Comparison of ENCODE assay signal across 31 cellular contexts in genomic region chr20:11492391-11492790, GRCh38.
"Had no signal": no experiment of that assay in that cellular context is flagged by ENCODE, and none has a peak within 500 bp of the region (broad histone marks: within the 10 kb centered on the region; RNA-seq: fewer than 3 reads in every experiment).

No MANE protein-coding gene starts in this region.

- H3K4me3 ChIP-seq: MG63, PC-9 had no signal

- H3K9me3 ChIP-seq: MG63 had no signal

- H3K4me2 ChIP-seq: PC-9 had no signal

- DNase-seq: activated CD4-positive, alpha-beta T cell treated with anti-CD3 and anti-CD28 coated beads, Interleukin-2, amount 10 ng/mL, durations not matched to agents 24 days and 14 days; activated CD4-positive, alpha-beta T cell treated with anti-CD3 and anti-CD28 coated beads, Interleukin-2, amount 50 U/mL, for 4 hours; activated CD8-positive, alpha-beta T cell treated with anti-CD3 and anti-CD28 coated beads for 36 hours; activated effector memory CD4-positive, alpha-beta T cell treated with anti-CD3 and anti-CD28 coated beads, Interleukin-2, amount 50 U/mL, for 16 hours; activated naive CD4-positive, alpha-beta T cell; activated naive CD4-positive, alpha-beta T cell treated with anti-CD3 and anti-CD28 coated beads, Interleukin-2, amount 50 U/mL, for 16 hours; activated naive CD8-positive, alpha-beta T cell treated with anti-CD3 and anti-CD28 coated beads for 36 hours; activated T-cell treated with anti-CD3 and anti-CD28 coated beads, Interleukin-2, amount 50 U/mL, for 1 hour; activated T-cell treated with anti-CD3 and anti-CD28 coated beads, Interleukin-2, amount 50 U/mL, for 72 hours; amniotic stem cell; aorta; brain microvascular endothelial cell; central memory CD4-positive, alpha-beta T cell; Karpas-422; KBM-7; MG63; NCI-H1048; NCI-H1436 treated with DMSO at 0.1 percent for 48 hours; NCI-H1694 treated with DMSO at 0.1 percent for 48 hours; NCI-H2029; NCI-H345; NCI-H524 treated with DMSO at 0.1 percent for 48 hours; NK-92 treated with Interleukin-12 subunit alpha and Interleukin-12 subunit beta, amount 100 ng/mL, for 24 hours; PC-9; SIG-M5; SW 1271 had no signal

- H3K27ac ChIP-seq: brain microvascular endothelial cell, PC-9, RWPE1 had no signal

- FAIRE-seq: RCC 7860 had no signal

- H2AFZ ChIP-seq: PC-9 had no signal

- H3K27me3 ChIP-seq: brain microvascular endothelial cell, MG63 had no signal

- H3K36me3 ChIP-seq: brain microvascular endothelial cell, MG63 had no signal

- ATAC-seq: activated CD8-positive, alpha-beta T cell treated with anti-CD3 and anti-CD28 coated beads for 36 hours; activated T-cell treated with anti-CD3 and anti-CD28 coated beads, Interleukin-2, amount 50 U/mL, for 72 hours; activated T-helper 17 cell treated with anti-CD3 and anti-CD28 coated beads, Interleukin-2, amount 50 U/mL, for 72 hours; Right ventricle myocardium inferior; SK-N-SH treated with all-trans-retinoic acid at 6 μM for 48 hours had no signal
